Comparison of ENCODE assay signal across 1 cellular context in the genomic region with DNA sequence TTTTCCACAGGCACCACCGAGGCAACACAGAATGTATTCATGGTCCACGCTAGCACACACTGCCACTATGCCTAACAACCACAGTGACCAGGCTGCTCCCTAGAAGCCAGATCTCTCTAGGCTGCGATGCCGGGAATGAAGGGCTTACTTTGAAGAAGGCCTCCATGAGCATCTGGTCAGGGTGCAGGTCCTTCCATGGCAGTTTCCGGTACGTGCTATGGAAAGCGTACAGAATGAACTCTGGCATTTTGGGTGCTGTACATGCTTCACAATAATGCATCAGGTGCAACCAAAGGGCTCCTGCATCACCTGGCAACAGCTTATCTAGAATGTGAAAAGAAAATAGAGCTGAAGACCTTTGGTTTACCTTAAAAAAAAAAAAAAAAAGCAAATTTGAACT.
TF ChIP-seq lines count a peak whose summit lies in the region.

No MANE protein-coding gene starts in this region.

TF ChIP-seq in IMR-90, 13 proteins besides CTCF, POLR2A, EP300 and RAD21 (continued from another document):
- TF ChIP-seq ELK1 (IDR thresholded peaks at IDR 0.05; ENCODE audit: borderline replicate concordance, low read depth, low read length) (no peak), CHD1 (IDR thresholded peaks at IDR 0.05; ENCODE audit: low read depth, low read length) (no peak), FOS (IDR thresholded peaks at IDR 0.05; ENCODE audit: low read depth, low read length) (no peak), CEBPB (IDR thresholded peaks at IDR 0.05; ENCODE audit: low read depth, low read length) (no peak), RFX5 (IDR thresholded peaks at IDR 0.05; ENCODE audit: low read depth, low read length) (no peak), MAZ (IDR thresholded peaks at IDR 0.05; ENCODE audit: borderline replicate concordance, low read depth, low read length) (no peak), NFE2L2 (IDR thresholded peaks at IDR 0.05; ENCODE audit: low read depth, low read length) (no peak), MAFK (IDR thresholded peaks at IDR 0.05; ENCODE audit: low read depth, low read length) (no peak), SMC3 (IDR thresholded peaks at IDR 0.05; ENCODE audit: low read depth, low read length) (no peak), BHLHE40 (IDR thresholded peaks at IDR 0.05; ENCODE audit: low read depth, low read length) (no peak)
- TF ChIP-seq, protein P1, sequence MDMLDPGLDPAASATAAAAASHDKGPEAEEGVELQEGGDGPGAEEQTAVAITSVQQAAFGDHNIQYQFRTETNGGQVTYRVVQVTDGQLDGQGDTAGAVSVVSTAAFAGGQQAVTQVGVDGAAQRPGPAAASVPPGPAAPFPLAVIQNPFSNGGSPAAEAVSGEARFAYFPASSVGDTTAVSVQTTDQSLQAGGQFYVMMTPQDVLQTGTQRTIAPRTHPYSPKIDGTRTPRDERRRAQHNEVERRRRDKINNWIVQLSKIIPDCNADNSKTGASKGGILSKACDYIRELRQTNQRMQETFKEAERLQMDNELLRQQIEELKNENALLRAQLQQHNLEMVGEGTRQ (IDR thresholded peaks at IDR 0.05; ENCODE audit: low read depth, low read length) = no peak
TF ChIP-seq in IMR-90: peak in this region for 0.
